ENCODE assay signal across 25 cellular contexts in genomic region chr21:43578677-43579313, GRCh38.
A peak's percentile ranks its signal among the peaks of the same experiment; 100 is the strongest.
DNase-seq lines count a peak whose midpoint lies in the region; ATAC-seq, FAIRE-seq and TF ChIP-seq lines count a peak whose summit lies in the region.
"Had no signal": no experiment of that assay in that cellular context is flagged by ENCODE, and none has a peak within 500 bp of the region (broad histone marks: within the 10 kb centered on the region; RNA-seq: fewer than 3 reads in every experiment).

No MANE protein-coding gene starts in this region.

- H3K27me3 ChIP-seq in heart left ventricle (no peaks in the 10 kb centered on the region), pancreas (no peaks in the 10 kb centered on the region), neural progenitor cell (no peaks in the 10 kb centered on the region)
- H3K27me3 ChIP-seq: left lung, tibial nerve had no signal

- DNase-seq in GM03348 (ENCODE audit: low spot score) (peak; percentile 67), astrocyte of the hippocampus (ENCODE audit: low read depth, low spot score) (peak; percentile 35), heart left ventricle (no peak), pancreas (peak in 1 of 6 donors; percentile 60), T1000 (lab: John Stamatoyannopoulos, UW) (no peak), posterior vena cava (ENCODE audit: low spot score) (no peak), neural progenitor cell (ENCODE audit: low spot score) (no peak), HCEC 1CT (no peak)
- DNase-seq: activated CD4-positive, alpha-beta T cell treated with anti-CD3 and anti-CD28 coated beads for 48 hours; activated T-cell treated with anti-CD3 and anti-CD28 coated beads, Interleukin-2, amount 50 U/mL, for 24 hours; AML-193; CD8-positive, alpha-beta T cell; DMS 273 treated with DMSO at 0.1 percent for 48 hours; left lung; NCI-H524 treated with DMSO at 0.1 percent for 48 hours; nephron progenitor cell; posterior cingulate gyrus; stimulated activated CD8-positive, alpha-beta memory T cell treated with anti-CD3 and anti-CD28 coated beads, Interleukin-4, amount 100 ng/mL, for 48 hours had no signal

- no peak for TF ChIP-seq CTCF in heart left ventricle (IDR thresholded peaks at IDR 0.05)
- TF ChIP-seq CTCF in pancreas (IDR thresholded peaks at IDR 0.05) = no peak
- no peak for TF ChIP-seq CTCF in neural progenitor cell (IDR thresholded peaks at IDR 0.05)

- H3K9me3 Mint-ChIP-seq in neural progenitor cell = no peaks in the 10 kb centered on the region
- H3K9me3 Mint-ChIP-seq: activated T-cell treated with anti-CD3 and anti-CD28 coated beads, Interleukin-2, amount 50 U/mL, for 24 hours; CD8-positive, alpha-beta T cell; T-helper 2 cell treated with Interferon-gamma antibody and Interleukin-4, amounts not matched to agents 5 μg/mL and 100 μg/mL, for 36 hours had no signal

- peaks cover 12% of the 10 kb centered on the region for H3K4me1 Mint-ChIP-seq in neural progenitor cell

- H3K4me1 ChIP-seq in heart left ventricle (peaks cover 0 to 18% (median 0%) of the 10 kb centered on the region in 12 donors), pancreas (no peaks in the 10 kb centered on the region), neural progenitor cell (no peaks in the 10 kb centered on the region)

- no peaks in the 10 kb centered on the region for H3K36me3 Mint-ChIP-seq in neural progenitor cell
- H3K36me3 Mint-ChIP-seq: CD8-positive, alpha-beta T cell had no signal

- H3K4me2 ChIP-seq in neural progenitor cell = no peak overlapping the region
- H3K4me2 ChIP-seq: KMS-11 had no signal

- H3F3A ChIP-seq in neural progenitor cell (ENCODE audit: low read depth) = no peaks in the 10 kb centered on the region

- peaks cover 9% of the 10 kb centered on the region for H3K27me3 Mint-ChIP-seq in neural progenitor cell (ENCODE audit: insufficient read depth, low read depth)

- H4K20me1 ChIP-seq in neural progenitor cell (ENCODE audit: low read depth) = no peaks in the 10 kb centered on the region

- intact Hi-C loops in heart left ventricle (cut with DNase I) (no loop called here), pancreas (cut with DNase I) (no loop called here), posterior vena cava (cut with DNase I) (no loop called here)

- ATAC-seq in heart left ventricle = peak in 3 of 4 donors; percentile 15 to 67 (median 57)
- ATAC-seq in pancreas = peak; percentile 45 to 80 (median 66)
- ATAC-seq: CD8-positive, alpha-beta T cell; left lung had no signal

- H3K9ac ChIP-seq in neural progenitor cell = no peak overlapping the region
- H3K9ac ChIP-seq: KMS-11 had no signal

- no peak overlapping the region for H3K4me3 Mint-ChIP-seq in neural progenitor cell
- H3K4me3 Mint-ChIP-seq: activated T-cell treated with anti-CD3 and anti-CD28 coated beads, Interleukin-2, amount 50 U/mL, for 24 hours; CD8-positive, alpha-beta T cell; nephron progenitor cell; T-helper 2 cell treated with Interferon-gamma antibody and Interleukin-4, amounts not matched to agents 5 μg/mL and 100 μg/mL, for 36 hours had no signal

- no peak overlapping the region for H3K4me3 ChIP-seq in heart left ventricle
- H3K4me3 ChIP-seq in pancreas = no peak overlapping the region
- no peak overlapping the region for H3K4me3 ChIP-seq in neural progenitor cell
- H3K4me3 ChIP-seq: left lung, tibial nerve had no signal

- H3K27ac ChIP-seq in heart left ventricle (peak overlapping the region in 2 of 12 donors; percentile 38 to 70), pancreas (no peak overlapping the region), neural progenitor cell (no peak overlapping the region)
- H3K27ac ChIP-seq: KMS-11, left lung, VCaP had no signal

- FAIRE-seq in pancreas (lab: Jason Lieb, UNC) = no peak
- FAIRE-seq: bronchial epithelial cell, GM18507, HTR-8/SVneo had no signal

- H2AFZ ChIP-seq in neural progenitor cell (replicated peaks) = no peak overlapping the region

- H3K9me3 ChIP-seq in heart left ventricle (no peaks in the 10 kb centered on the region), pancreas (no peaks in the 10 kb centered on the region), neural progenitor cell (ENCODE audit: low read depth) (no peaks in the 10 kb centered on the region)
- H3K9me3 ChIP-seq: left lung, tibial nerve had no signal

- TF ChIP-seq POLR2A in heart left ventricle (IDR thresholded peaks at IDR 0.05) = no peak

- no peaks in the 10 kb centered on the region for H3K36me3 ChIP-seq in heart left ventricle
- H3K36me3 ChIP-seq in pancreas = no peaks in the 10 kb centered on the region
- H3K36me3 ChIP-seq in neural progenitor cell = no peaks in the 10 kb centered on the region
- H3K36me3 ChIP-seq: left lung, tibial nerve had no signal

- H3K27ac Mint-ChIP-seq in neural progenitor cell = no peak overlapping the region
- H3K27ac Mint-ChIP-seq: activated T-cell treated with anti-CD3 and anti-CD28 coated beads, Interleukin-2, amount 50 U/mL, for 24 hours; CD8-positive, alpha-beta T cell; nephron progenitor cell; T-helper 2 cell treated with Interferon-gamma antibody and Interleukin-4, amounts not matched to agents 5 μg/mL and 100 μg/mL, for 36 hours had no signal

- H3K79me2 ChIP-seq in neural progenitor cell (ENCODE audit: low read depth) = no peaks in the 10 kb centered on the region

- 63 to 77% (median 69%) methylated on average over 5 to 6 of the region's 6 CpGs for WGBS in heart left ventricle, 4 donors
- WGBS in pancreas, 2 donors = 37 to 41% methylated on average over 6 of the region's 6 CpGs

Comparison
In these comparisons a context has a peak if more than half of its experiments do, and no peak if none do; other contexts are left out.
1. DNase-seq: peak in GM03348 (single experiment) and astrocyte of the hippocampus (single experiment); none in heart left ventricle (0 of 5), T1000 (single experiment), posterior vena cava (single experiment), neural progenitor cell (single experiment) and HCEC 1CT (single experiment).